ENCODE assay signal across 11 cellular contexts in genomic region chr5:96743065-96743768, GRCh38.
DNase-seq lines count a peak whose midpoint lies in the region; ATAC-seq, FAIRE-seq and TF ChIP-seq lines count a peak whose summit lies in the region.
"Had no signal": no experiment of that assay in that cellular context is flagged by ENCODE, and none has a peak within 500 bp of the region (broad histone marks: within the 10 kb centered on the region; RNA-seq: fewer than 3 reads in every experiment).

No MANE protein-coding gene starts in this region.

- no peaks in the 10 kb centered on the region for H3K27me3 ChIP-seq in RWPE2 (ENCODE audit: insufficient read depth, poor library complexity, severe bottlenecking)
- H3K27me3 ChIP-seq in gastroesophageal sphincter, result no peaks in the 10 kb centered on the region
- no peaks in the 10 kb centered on the region for H3K27me3 ChIP-seq in sigmoid colon

- H3K4me3 ChIP-seq in RWPE2 (ENCODE audit: severe bottlenecking) (no peak overlapping the region), gastroesophageal sphincter (no peak overlapping the region), sigmoid colon (no peak overlapping the region)
- H3K4me3 ChIP-seq: thoracic aorta had no signal

- DNase-seq in H54 (ENCODE audit: insufficient read length, low spot score) (peak; percentile 33), RWPE2 (ENCODE audit: low spot score) (no peak), sigmoid colon (peak; percentile 58), 8988T (no peak)
- DNase-seq: foreskin melanocyte, NCI-H526 treated with DMSO at 0.1 percent for 48 hours had no signal

- 68 to 77% methylated on average over 4 to 6 of the region's 11 CpGs for WGBS in gastroesophageal sphincter (ENCODE audit: low coverage in 1 of 2), 2 donors
- WGBS in sigmoid colon, 2 donors, result 71 to 87% methylated on average over 11 of the region's 11 CpGs

- FAIRE-seq in H54 (lab: Jason Lieb, UNC), result peak; percentile 20

- ATAC-seq in RWPE2 (ENCODE audit: low read depth) (peak; percentile 74), gastroesophageal sphincter (peak; percentile 54), GM18498 (IDR thresholded peaks at IDR 0.05; ENCODE audit: unreplicated experiment) (no peak), HG03175 (IDR thresholded peaks at IDR 0.05; ENCODE audit: unreplicated experiment) (no peak), GM21526 (IDR thresholded peaks at IDR 0.05; ENCODE audit: low FRiP score, unreplicated experiment) (no peak)

- intact Hi-C loops in sigmoid colon (cut with DNase I), result no loop called here

- TF ChIP-seq EP300 in gastroesophageal sphincter (IDR thresholded peaks at IDR 0.05) (no peak), sigmoid colon (IDR thresholded peaks at IDR 0.05) (no peak)

- TF ChIP-seq CTCF in RWPE2 (IDR thresholded peaks at IDR 0.05; ENCODE audit: poor library complexity, severe bottlenecking) (no peak), gastroesophageal sphincter (IDR thresholded peaks at IDR 0.05) (no peak), sigmoid colon (IDR thresholded peaks at IDR 0.05) (no peak)

- TF ChIP-seq POLR2A in H54 (IDR thresholded peaks at IDR 0.05; ENCODE audit: low read depth, low read length) (no peak), gastroesophageal sphincter (IDR thresholded peaks at IDR 0.05) (no peak), sigmoid colon (IDR thresholded peaks at IDR 0.05) (no peak)

- H3K4me1 ChIP-seq in RWPE2 (ENCODE audit: insufficient read depth, poor library complexity, severe bottlenecking) (peaks cover 3% of the 10 kb centered on the region), gastroesophageal sphincter (peaks cover 0 to 34% (median 10%) of the 10 kb centered on the region in 3 donors), sigmoid colon (peaks cover 0 to 54% (median 34%) of the 10 kb centered on the region in 4 donors)

- H3K9me3 ChIP-seq in RWPE2 (ENCODE audit: severe bottlenecking) (no peaks in the 10 kb centered on the region), gastroesophageal sphincter (no peaks in the 10 kb centered on the region), sigmoid colon (no peaks in the 10 kb centered on the region)
- H3K9me3 ChIP-seq: thoracic aorta had no signal

- H3K36me3 ChIP-seq in RWPE2 (ENCODE audit: low read depth) (peaks cover 100% of the 10 kb centered on the region), gastroesophageal sphincter (peaks cover 13 to 95% of the 10 kb centered on the region in 2 donors), sigmoid colon (peaks cover 19 to 95% (median 44%) of the 10 kb centered on the region in 4 donors)

- H3K27ac ChIP-seq in RWPE2 (ENCODE audit: poor library complexity, severe bottlenecking) (peak overlapping the region; percentile 7), gastroesophageal sphincter (peak overlapping the region in 3 of 4 donors; percentile 39 to 45 (median 44)), sigmoid colon (peak overlapping the region; percentile 35 to 67 (median 56))

Comparison
In these comparisons a context has a peak if more than half of its experiments do, and no peak if none do; other contexts are left out.
1. DNase-seq: peak in H54 (single experiment) and sigmoid colon (single experiment); none in RWPE2 (single experiment) and 8988T (single experiment).
2. ATAC-seq: peak in RWPE2 (single experiment) and gastroesophageal sphincter (single experiment); none in GM18498 (single experiment), HG03175 (single experiment) and GM21526 (single experiment).
3. Peak in every context shown above with its lines, with median percentiles within 50 percentile points of each other: H3K27ac ChIP-seq.